Comparison of ENCODE assay signal across 8 cellular contexts in genomic region chr4:140154572-140154891, GRCh38. TPM values are rescaled to one million over a fixed set of nuclear protein-coding genes. Genes with fewer than 3 reads are reported as not detected.
DNase-seq lines count a peak whose midpoint lies in the region; ATAC-seq and TF ChIP-seq lines count a peak whose summit lies in the region.

No MANE protein-coding gene starts in this region.

- no peaks in the 10 kb centered on the region for H3K4me1 ChIP-seq in SJCRH30

- DNase-seq in GM12864 (ENCODE audit: low read depth) (no peak), SJCRH30 (no peak), fibroblast of mammary gland (ENCODE audit: low read depth) (no peak), retinal pigment epithelial cell (ENCODE audit: low read depth) (no peak), NCI-H187 treated with DMSO at 0.1 percent for 48 hours (lab: John Stamatoyannopoulos, UW) (no peak), NCI-H345 (lab: John Stamatoyannopoulos, UW) (no peak)

- ATAC-seq in GM19463 (IDR thresholded peaks at IDR 0.05; ENCODE audit: unreplicated experiment): no peak
- ATAC-seq in HG03460 (IDR thresholded peaks at IDR 0.05; ENCODE audit: unreplicated experiment): no peak

- peak overlapping the region; percentile 30; the same call in 1 of the 2 replicates for H3K4me3 ChIP-seq in GM12864 (ENCODE audit: low read depth, low read length)
- H3K4me3 ChIP-seq in SJCRH30: peak overlapping the region; percentile 68
- H3K4me3 ChIP-seq in fibroblast of mammary gland (ENCODE audit: control insufficient read depth, low read depth, low read length): peak overlapping the region; percentile 73
- H3K4me3 ChIP-seq in retinal pigment epithelial cell (ENCODE audit: low read length): peak overlapping the region; percentile 88

- no peak overlapping the region for H3K27ac ChIP-seq in SJCRH30

- H3K9me3 ChIP-seq in SJCRH30 (replicated peaks): no peaks in the 10 kb centered on the region

- no peaks in the 10 kb centered on the region for H3K36me3 ChIP-seq in SJCRH30

- H3K27me3 ChIP-seq in SJCRH30: no peaks in the 10 kb centered on the region

- TF ChIP-seq CTCF in GM12864 (IDR thresholded peaks at IDR 0.05; ENCODE audit: low read depth, low read length, missing control alignments): no peak
- no peak for TF ChIP-seq CTCF in fibroblast of mammary gland (conservative IDR thresholded peaks at IDR 0.05; ENCODE audit: control insufficient read depth, insufficient read depth, low read depth, low read length)
- no peak for TF ChIP-seq CTCF in retinal pigment epithelial cell (conservative IDR thresholded peaks at IDR 0.05; ENCODE audit: low read depth, low read length)

RNA-seq across cellular contexts. Expression of gene MAML3, which starts 0.5 kb away (rescaled TPM):
- 0.23 and 0.42 TPM in 2 replicates for total RNA-seq in SJCRH30 (2014; rRNA removed; shearing (Covaris generic))

Comparison
In these comparisons a context has a peak if more than half of its experiments do, and no peak if none do; other contexts are left out.
1. H3K4me3 ChIP-seq: peak in every context shown above with its lines; median percentile 88 in retinal pigment epithelial cell; 73 in fibroblast of mammary gland; 68 in SJCRH30; 30 in GM12864.